Comparison of ENCODE assay signal across 1 cellular context in the genomic region with DNA sequence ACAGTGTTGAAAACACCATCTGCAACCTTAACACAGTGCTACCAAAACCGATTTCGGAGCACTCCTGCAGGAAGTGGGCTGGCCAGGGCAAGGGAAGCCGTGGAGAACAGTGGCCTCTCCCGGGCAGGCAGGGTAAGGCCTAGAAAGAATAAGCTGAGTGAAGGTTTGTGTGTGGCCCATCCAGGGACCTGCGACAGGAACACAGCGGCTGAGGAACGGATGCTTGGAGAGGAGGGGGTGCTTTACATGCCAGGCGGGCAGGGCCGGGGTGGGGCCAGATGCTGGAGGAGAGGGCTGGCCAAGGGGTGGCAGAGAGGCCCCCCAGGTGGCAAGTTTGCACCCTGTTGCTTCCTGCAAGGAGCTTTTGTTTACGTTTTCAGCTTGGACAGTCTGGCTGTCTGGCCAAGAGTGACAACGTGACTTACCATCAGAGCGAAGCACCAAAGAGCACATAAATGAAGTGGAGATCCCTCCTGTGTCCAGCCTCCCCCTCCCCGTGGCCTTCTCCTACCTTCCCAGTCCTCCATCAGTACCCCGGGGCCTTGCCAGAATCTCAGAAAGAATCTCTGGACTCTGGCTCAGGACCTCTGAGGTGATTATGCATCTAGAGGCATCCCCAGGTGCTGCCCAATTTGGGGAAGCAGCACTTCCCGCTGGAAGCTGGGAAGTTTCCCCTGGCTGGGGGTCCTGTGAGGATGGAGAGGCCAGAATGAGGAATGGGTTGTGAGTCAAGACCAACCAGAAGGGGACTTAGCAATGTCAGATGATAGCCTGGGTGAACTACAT.
TF ChIP-seq lines count a peak whose summit lies in the region.

No MANE protein-coding gene starts in this region.

TF ChIP-seq in A549, 52 proteins besides CTCF, POLR2A, EP300 and RAD21 (continued from another document):
- TF ChIP-seq, protein P1, sequence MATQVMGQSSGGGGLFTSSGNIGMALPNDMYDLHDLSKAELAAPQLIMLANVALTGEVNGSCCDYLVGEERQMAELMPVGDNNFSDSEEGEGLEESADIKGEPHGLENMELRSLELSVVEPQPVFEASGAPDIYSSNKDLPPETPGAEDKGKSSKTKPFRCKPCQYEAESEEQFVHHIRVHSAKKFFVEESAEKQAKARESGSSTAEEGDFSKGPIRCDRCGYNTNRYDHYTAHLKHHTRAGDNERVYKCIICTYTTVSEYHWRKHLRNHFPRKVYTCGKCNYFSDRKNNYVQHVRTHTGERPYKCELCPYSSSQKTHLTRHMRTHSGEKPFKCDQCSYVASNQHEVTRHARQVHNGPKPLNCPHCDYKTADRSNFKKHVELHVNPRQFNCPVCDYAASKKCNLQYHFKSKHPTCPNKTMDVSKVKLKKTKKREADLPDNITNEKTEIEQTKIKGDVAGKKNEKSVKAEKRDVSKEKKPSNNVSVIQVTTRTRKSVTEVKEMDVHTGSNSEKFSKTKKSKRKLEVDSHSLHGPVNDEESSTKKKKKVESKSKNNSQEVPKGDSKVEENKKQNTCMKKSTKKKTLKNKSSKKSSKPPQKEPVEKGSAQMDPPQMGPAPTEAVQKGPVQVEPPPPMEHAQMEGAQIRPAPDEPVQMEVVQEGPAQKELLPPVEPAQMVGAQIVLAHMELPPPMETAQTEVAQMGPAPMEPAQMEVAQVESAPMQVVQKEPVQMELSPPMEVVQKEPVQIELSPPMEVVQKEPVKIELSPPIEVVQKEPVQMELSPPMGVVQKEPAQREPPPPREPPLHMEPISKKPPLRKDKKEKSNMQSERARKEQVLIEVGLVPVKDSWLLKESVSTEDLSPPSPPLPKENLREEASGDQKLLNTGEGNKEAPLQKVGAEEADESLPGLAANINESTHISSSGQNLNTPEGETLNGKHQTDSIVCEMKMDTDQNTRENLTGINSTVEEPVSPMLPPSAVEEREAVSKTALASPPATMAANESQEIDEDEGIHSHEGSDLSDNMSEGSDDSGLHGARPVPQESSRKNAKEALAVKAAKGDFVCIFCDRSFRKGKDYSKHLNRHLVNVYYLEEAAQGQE (IDR thresholded peaks at IDR 0.05) = no peak
- TF ChIP-seq KDM5A (IDR thresholded peaks at IDR 0.05) (peak; percentile 54; the same call in 1 of the 2 replicates), SREBF2 (IDR thresholded peaks at IDR 0.05) (no peak), RCOR1 (IDR thresholded peaks at IDR 0.05; ENCODE audit: low read depth, low read length) (no peak), EHF (CRISPR knock-in tag; IDR thresholded peaks at IDR 0.05) (no peak), BHLHE40 (IDR thresholded peaks at IDR 0.05; ENCODE audit: low read depth, low read length) (no peak), CEBPB (IDR thresholded peaks at IDR 0.05) (no peak), NPAS2 (CRISPR knock-in tag; IDR thresholded peaks at IDR 0.05; ENCODE audit: borderline replicate concordance) (no peak), JUNB (IDR thresholded peaks at IDR 0.05) (no peak), ESRRA (IDR thresholded peaks at IDR 0.05; ENCODE audit: borderline replicate concordance, low read length) (no peak), CHD2 (IDR thresholded peaks at IDR 0.05; ENCODE audit: low read length, partially characterized antibody) (no peak), JUN (IDR thresholded peaks at IDR 0.05) (peak in 1 of 2 experiments; percentile 17; a peak in 2 of 5 replicates), ZSCAN20 (CRISPR knock-in tag; IDR thresholded peaks at IDR 0.05) (no peak), FOXS1 (CRISPR knock-in tag; IDR thresholded peaks at IDR 0.05) (no peak), MAZ (IDR thresholded peaks at IDR 0.05; ENCODE audit: borderline replicate concordance, low read depth, low read length) (no peak), RARB (CRISPR knock-in tag; IDR thresholded peaks at IDR 0.05) (no peak), ZFP36 (IDR thresholded peaks at IDR 0.05; ENCODE audit: borderline replicate concordance, partially characterized antibody) (no peak), POLR2AphosphoS2 (conservative IDR thresholded peaks at IDR 0.05; ENCODE audit: low read length) (no peak), SMC3 (IDR thresholded peaks at IDR 0.05) (peak; percentile 92), TFCP2L1 (CRISPR knock-in tag; IDR thresholded peaks at IDR 0.05) (no peak), MAFK (IDR thresholded peaks at IDR 0.05; ENCODE audit: partially characterized antibody) (peak; percentile 30), PHF8 (IDR thresholded peaks at IDR 0.05; ENCODE audit: borderline replicate concordance, low read depth) (no peak), MYC (IDR thresholded peaks at IDR 0.05; ENCODE audit: borderline replicate concordance, low read length) (no peak), CBX8 (IDR thresholded peaks at IDR 0.05) (no peak), HOXB13 (CRISPR knock-in tag; IDR thresholded peaks at IDR 0.05; ENCODE audit: low read depth) (no peak)
- TF ChIP-seq, protein P2, sequence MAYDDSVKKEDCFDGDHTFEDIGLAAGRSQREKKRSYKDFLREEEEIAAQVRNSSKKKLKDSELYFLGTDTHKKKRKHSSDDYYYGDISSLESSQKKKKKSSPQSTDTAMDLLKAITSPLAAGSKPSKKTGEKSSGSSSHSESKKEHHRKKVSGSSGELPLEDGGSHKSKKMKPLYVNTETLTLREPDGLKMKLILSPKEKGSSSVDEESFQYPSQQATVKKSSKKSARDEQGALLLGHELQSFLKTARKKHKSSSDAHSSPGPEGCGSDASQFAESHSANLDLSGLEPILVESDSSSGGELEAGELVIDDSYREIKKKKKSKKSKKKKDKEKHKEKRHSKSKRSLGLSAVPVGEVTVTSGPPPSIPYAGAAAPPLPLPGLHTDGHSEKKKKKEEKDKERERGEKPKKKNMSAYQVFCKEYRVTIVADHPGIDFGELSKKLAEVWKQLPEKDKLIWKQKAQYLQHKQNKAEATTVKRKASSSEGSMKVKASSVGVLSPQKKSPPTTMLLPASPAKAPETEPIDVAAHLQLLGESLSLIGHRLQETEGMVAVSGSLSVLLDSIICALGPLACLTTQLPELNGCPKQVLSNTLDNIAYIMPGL (CRISPR knock-in tag; IDR thresholded peaks at IDR 0.05; ENCODE audit: borderline replicate concordance) = no peak
- TF ChIP-seq, protein P3, sequence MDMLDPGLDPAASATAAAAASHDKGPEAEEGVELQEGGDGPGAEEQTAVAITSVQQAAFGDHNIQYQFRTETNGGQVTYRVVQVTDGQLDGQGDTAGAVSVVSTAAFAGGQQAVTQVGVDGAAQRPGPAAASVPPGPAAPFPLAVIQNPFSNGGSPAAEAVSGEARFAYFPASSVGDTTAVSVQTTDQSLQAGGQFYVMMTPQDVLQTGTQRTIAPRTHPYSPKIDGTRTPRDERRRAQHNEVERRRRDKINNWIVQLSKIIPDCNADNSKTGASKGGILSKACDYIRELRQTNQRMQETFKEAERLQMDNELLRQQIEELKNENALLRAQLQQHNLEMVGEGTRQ (IDR thresholded peaks at IDR 0.05) = no peak
- TF ChIP-seq, protein P4, sequence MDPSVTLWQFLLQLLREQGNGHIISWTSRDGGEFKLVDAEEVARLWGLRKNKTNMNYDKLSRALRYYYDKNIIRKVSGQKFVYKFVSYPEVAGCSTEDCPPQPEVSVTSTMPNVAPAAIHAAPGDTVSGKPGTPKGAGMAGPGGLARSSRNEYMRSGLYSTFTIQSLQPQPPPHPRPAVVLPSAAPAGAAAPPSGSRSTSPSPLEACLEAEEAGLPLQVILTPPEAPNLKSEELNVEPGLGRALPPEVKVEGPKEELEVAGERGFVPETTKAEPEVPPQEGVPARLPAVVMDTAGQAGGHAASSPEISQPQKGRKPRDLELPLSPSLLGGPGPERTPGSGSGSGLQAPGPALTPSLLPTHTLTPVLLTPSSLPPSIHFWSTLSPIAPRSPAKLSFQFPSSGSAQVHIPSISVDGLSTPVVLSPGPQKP (IDR thresholded peaks at IDR 0.05; ENCODE audit: low read depth, low read length) = no peak
- TF ChIP-seq, protein P5, sequence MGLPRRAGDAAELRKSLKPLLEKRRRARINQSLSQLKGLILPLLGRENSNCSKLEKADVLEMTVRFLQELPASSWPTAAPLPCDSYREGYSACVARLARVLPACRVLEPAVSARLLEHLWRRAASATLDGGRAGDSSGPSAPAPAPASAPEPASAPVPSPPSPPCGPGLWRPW (IDR thresholded peaks at IDR 0.05) = no peak
TF ChIP-seq in A549: peak in this region for 7.
